ENCODE assay signal across 7 cellular contexts in the genomic region with DNA sequence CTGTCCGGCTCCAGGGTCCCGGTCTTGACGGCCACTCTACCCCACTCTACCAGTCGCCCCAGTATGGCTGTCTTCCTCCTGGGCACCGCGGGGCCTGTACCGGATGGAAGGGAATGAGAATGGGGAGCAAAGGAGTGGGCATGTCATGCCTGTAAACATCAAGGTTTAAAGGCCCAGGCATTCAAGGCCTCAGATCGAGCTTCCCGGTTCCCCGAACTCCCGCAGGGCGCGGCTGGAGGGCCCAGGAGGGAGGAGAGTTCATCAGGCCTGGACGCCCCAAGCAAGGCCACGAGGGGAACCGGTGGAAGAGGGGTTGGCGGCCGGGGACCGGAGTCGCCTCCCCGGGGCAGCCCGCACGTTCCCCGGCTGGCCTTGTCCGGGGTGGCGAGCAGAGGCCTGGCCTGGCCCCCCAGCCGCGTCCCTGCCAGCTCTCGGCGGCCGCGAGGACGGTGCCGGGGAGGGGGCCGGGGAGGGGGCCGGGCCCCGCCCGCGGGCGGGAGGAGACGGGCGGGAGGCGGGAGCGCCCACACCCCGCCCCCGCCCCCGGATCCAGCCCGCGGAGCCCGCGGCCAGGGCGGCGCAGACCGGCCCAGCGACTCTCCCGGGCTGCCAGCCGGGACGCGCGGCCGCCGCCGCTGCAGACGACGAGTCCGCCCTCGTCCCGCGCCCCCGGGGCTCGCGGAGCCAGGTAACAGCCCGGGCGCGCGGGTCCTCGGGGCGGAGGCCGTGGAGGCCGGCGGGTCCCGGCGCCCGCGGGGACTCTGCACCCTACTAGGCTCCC. TPM values are rescaled to one million over a fixed set of nuclear protein-coding genes. Genes with fewer than 3 reads are reported as not detected.
DNase-seq lines count a peak whose midpoint lies in the region; ATAC-seq, FAIRE-seq and TF ChIP-seq lines count a peak whose summit lies in the region.

A gene with protein sequence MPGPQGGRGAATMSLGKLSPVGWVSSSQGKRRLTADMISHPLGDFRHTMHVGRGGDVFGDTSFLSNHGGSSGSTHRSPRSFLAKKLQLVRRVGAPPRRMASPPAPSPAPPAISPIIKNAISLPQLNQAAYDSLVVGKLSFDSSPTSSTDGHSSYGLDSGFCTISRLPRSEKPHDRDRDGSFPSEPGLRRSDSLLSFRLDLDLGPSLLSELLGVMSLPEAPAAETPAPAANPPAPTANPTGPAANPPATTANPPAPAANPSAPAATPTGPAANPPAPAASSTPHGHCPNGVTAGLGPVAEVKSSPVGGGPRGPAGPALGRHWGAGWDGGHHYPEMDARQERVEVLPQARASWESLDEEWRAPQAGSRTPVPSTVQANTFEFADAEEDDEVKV (plus strand): TSS at position 580 of the 781 bp plus-strand sequence. CDS start 5,870 bp downstream, outside the sequence.

- H3K27me3 Mint-ChIP-seq in HFFc6 (ENCODE audit: insufficient read depth) = peaks cover 10% of the 10 kb centered on the region
- H3K27me3 Mint-ChIP-seq in activated naive CD8-positive, alpha-beta T cell treated with anti-CD3 and anti-CD28 coated beads for 36 hours = peaks cover 79% of the 10 kb centered on the region

- peak; percentile 67 for ATAC-seq in Right ventricle myocardium superior (ENCODE audit: poor library complexity)
- ATAC-seq in GM21390 (IDR thresholded peaks at IDR 0.05; ENCODE audit: unreplicated experiment) = no peak

- peak; percentile 35 for DNase-seq in HFFc6
- peak; percentile 17 for DNase-seq in activated naive CD8-positive, alpha-beta T cell treated with anti-CD3 and anti-CD28 coated beads for 36 hours
- DNase-seq in Right ventricle myocardium superior = peak; percentile 76
- DNase-seq in nucleus accumbens (lab: John Stamatoyannopoulos, UW) = peak in 49 of 56 donors; percentile 18 to 84 (median 58)
- DNase-seq in GM19239 (ENCODE audit: insufficient read length, low spot score) = no peak
- DNase-seq in activated CD4-positive, alpha-beta T cell treated with anti-CD3 and anti-CD28 coated beads for 48 hours = no peak

- H3K4me3 Mint-ChIP-seq in HFFc6 = peak within 1 kb of the TSS; percentile 89
- H3K4me3 Mint-ChIP-seq in activated naive CD8-positive, alpha-beta T cell treated with anti-CD3 and anti-CD28 coated beads for 36 hours = peak within 1 kb of the TSS; percentile 57

- H3K9me3 Mint-ChIP-seq in HFFc6 = no peaks in the 10 kb centered on the region
- no peaks in the 10 kb centered on the region for H3K9me3 Mint-ChIP-seq in activated naive CD8-positive, alpha-beta T cell treated with anti-CD3 and anti-CD28 coated beads for 36 hours

- TF ChIP-seq CTCF in HFFc6 (IDR thresholded peaks at IDR 0.05) = no peak

- H3K36me3 Mint-ChIP-seq in HFFc6 (ENCODE audit: low read depth) = peaks cover 13% of the 10 kb centered on the region; the same call in 1 of the 2 replicates
- no peaks in the 10 kb centered on the region for H3K36me3 Mint-ChIP-seq in activated naive CD8-positive, alpha-beta T cell treated with anti-CD3 and anti-CD28 coated beads for 36 hours

- FAIRE-seq in GM19239 (lab: Jason Lieb, UNC) = no peak

- intact Hi-C loops in Right ventricle myocardium superior (cut with DNase I) = loop anchor here (10.0 kb wide), 1 partner anchor 245 kb away; no protein-coding TSS in a partner anchor

- H3K4me1 Mint-ChIP-seq in HFFc6 (ENCODE audit: low read depth) = peaks cover 46% of the 10 kb centered on the region
- H3K4me1 Mint-ChIP-seq in activated naive CD8-positive, alpha-beta T cell treated with anti-CD3 and anti-CD28 coated beads for 36 hours = peaks cover 10% of the 10 kb centered on the region

- H3K27ac Mint-ChIP-seq in HFFc6 = peak within 1 kb of the TSS; percentile 88
- no peak within 1 kb of the TSS for H3K27ac Mint-ChIP-seq in activated naive CD8-positive, alpha-beta T cell treated with anti-CD3 and anti-CD28 coated beads for 36 hours

RNA-seq across cellular contexts. Expression of the gene that starts here (rescaled TPM):
- 100 to 1,000 TPM in 3 of 6 experiments, 10 to 100 TPM in 3; 88.3 to 104 (median 97.2) TPM for total RNA-seq in HFFc6 (2021; fragmentation: NEBNext Ultra II Directional; extraction: Animal tissue kit (Norgen Biotek cat#: 25700))
- total RNA-seq in activated naive CD8-positive, alpha-beta T cell treated with anti-CD3 and anti-CD28 coated beads for 36 hours = under 1 TPM; 0.25 to 0.32 TPM
- total RNA-seq in Right ventricle myocardium superior = 15.4 TPM

Comparison
In these comparisons a context has a peak if more than half of its experiments do, and no peak if none do; other contexts are left out.
1. RNA of the gene that starts here (total RNA-seq): 88.3 to 104 TPM in HFFc6 and 15.4 TPM in Right ventricle myocardium superior (single experiment); 0.25 to 0.32 TPM in activated naive CD8-positive, alpha-beta T cell treated with anti-CD3 and anti-CD28 coated beads for 36 hours; every median in the first group is over 10 times any median in the second.
2. Peak in DNase-seq in activated naive CD8-positive, alpha-beta T cell treated with anti-CD3 and anti-CD28 coated beads for 36 hours; RNA of the gene not detected or under 1 TPM.
3. DNase-seq: peak in HFFc6 (single experiment), Right ventricle myocardium superior (single experiment) and nucleus accumbens (49 of 56); none in GM19239 (single experiment) and activated CD4-positive, alpha-beta T cell treated with anti-CD3 and anti-CD28 coated beads for 48 hours (single experiment).